Comparison of ENCODE assay signal across 17 cellular contexts in genomic region chr9:98549401-98549800, GRCh38.
A peak's percentile ranks its signal among the peaks of the same experiment; 100 is the strongest.
DNase-seq lines count a peak whose midpoint lies in the region; TF ChIP-seq lines count a peak whose summit lies in the region.
"Had no signal": no experiment of that assay in that cellular context is flagged by ENCODE, and none has a peak within 500 bp of the region (broad histone marks: within the 10 kb centered on the region; RNA-seq: fewer than 3 reads in every experiment).

No MANE protein-coding gene starts in this region.

- peaks cover 0 to 9% (median 0%) of the 10 kb centered on the region in 4 donors for H3K27me3 ChIP-seq in esophagus muscularis mucosa
- peaks cover under 1 to 20% of the 10 kb centered on the region in 2 experiments for H3K27me3 ChIP-seq in mesenchymal stem cell (ENCODE audit: control insufficient read depth in 1 of 2, insufficient read depth in 1 of 2, low read length in 2 of 2)
- no peaks in the 10 kb centered on the region for H3K27me3 ChIP-seq in ovary
- H3K27me3 ChIP-seq: BLaER1 treated with 17β-estradiol and CSF1 and Interleukin-3, amounts not matched to agents 10 nM and 100 nM had no signal

- no peak overlapping the region for H3K23ac ChIP-seq in mesenchymal stem cell (ENCODE audit: low read length in 2 of 2)

- 76% methylated on average over 3 of the region's 3 CpGs for WGBS in esophagus muscularis mucosa
- 69% methylated on average over 3 of the region's 3 CpGs for WGBS in mesenchymal stem cell
- WGBS in ovary, 3 donors, result 69 to 83% (median 83%) methylated on average over 3 of the region's 3 CpGs

- no peaks in the 10 kb centered on the region for H3K4me1 ChIP-seq in esophagus muscularis mucosa
- peaks cover 2% of the 10 kb centered on the region for H3K4me1 ChIP-seq in mesenchymal stem cell (ENCODE audit: control insufficient read depth, insufficient read depth, low read depth, low read length)
- no peaks in the 10 kb centered on the region for H3K4me1 ChIP-seq in ovary (ENCODE audit: insufficient read depth)
- H3K4me1 ChIP-seq: HAP-1 had no signal

- H3K4me1 Mint-ChIP-seq in HFFc6 (ENCODE audit: low read depth), result peaks cover 43% of the 10 kb centered on the region
- no peaks in the 10 kb centered on the region for H3K4me1 Mint-ChIP-seq in activated T-helper 2 cell treated with anti-CD3 and anti-CD28 coated beads, Interferon-gamma antibody, Interleukin-2, Interleukin-4, amounts not matched to agents 10 μg/mL and 5 μg/mL and 100 μg/mL, durations not matched to agents 14 hours and 24 hours and 36 hours (ENCODE audit: low read depth)
- H3K4me1 Mint-ChIP-seq: B cell had no signal

- no peaks in the 10 kb centered on the region for H3K36me3 ChIP-seq in esophagus muscularis mucosa
- no peaks in the 10 kb centered on the region for H3K36me3 ChIP-seq in mesenchymal stem cell (ENCODE audit: control insufficient read depth in 1 of 2, insufficient read depth in 2 of 2, low read depth in 1 of 2, low read length in 2 of 2)
- no peaks in the 10 kb centered on the region for H3K36me3 ChIP-seq in ovary
- H3K36me3 ChIP-seq: BLaER1 treated with 17β-estradiol and CSF1 and Interleukin-3, amounts not matched to agents 10 nM and 100 nM; HAP-1 had no signal

- TF ChIP-seq EP300 in esophagus muscularis mucosa (IDR thresholded peaks at IDR 0.05) (no peak), ovary (IDR thresholded peaks at IDR 0.05) (no peak)

- no peak overlapping the region for H3K4ac ChIP-seq in mesenchymal stem cell (ENCODE audit: low read depth in 1 of 2, low read length in 2 of 2)

- no peak for TF ChIP-seq CTCF in HFFc6 (IDR thresholded peaks at IDR 0.05)
- TF ChIP-seq CTCF in esophagus muscularis mucosa (IDR thresholded peaks at IDR 0.05), result no peak
- TF ChIP-seq CTCF in ovary (IDR thresholded peaks at IDR 0.05), result no peak

- no peak overlapping the region for H4K91ac ChIP-seq in mesenchymal stem cell (ENCODE audit: low read length)

- no peak overlapping the region for H3K4me3 ChIP-seq in esophagus muscularis mucosa
- no peak overlapping the region for H3K4me3 ChIP-seq in mesenchymal stem cell (ENCODE audit: insufficient read depth in 1 of 2, low read depth in 1 of 2, low read length in 2 of 2)
- no peak overlapping the region for H3K4me3 ChIP-seq in ovary
- H3K4me3 ChIP-seq: BLaER1 treated with 17β-estradiol and CSF1 and Interleukin-3, amounts not matched to agents 10 nM and 100 nM; GM23248; HAP-1; K562 had no signal

- H2BK12ac ChIP-seq in mesenchymal stem cell (ENCODE audit: low read length in 2 of 2), result no peak overlapping the region

- H2AK5ac ChIP-seq in mesenchymal stem cell (ENCODE audit: low read length, severe bottlenecking), result no peak overlapping the region

- TF ChIP-seq POLR2A in esophagus muscularis mucosa (IDR thresholded peaks at IDR 0.05; ENCODE audit: low read depth), result no peak
- no peak for TF ChIP-seq POLR2A in ovary (IDR thresholded peaks at IDR 0.05)

- no peak overlapping the region for H4K8ac ChIP-seq in mesenchymal stem cell (ENCODE audit: low read length)

- no peak overlapping the region for H3K14ac ChIP-seq in mesenchymal stem cell (ENCODE audit: low read length in 2 of 2)

- H2BK120ac ChIP-seq in mesenchymal stem cell (ENCODE audit: low read depth, low read length), result no peak overlapping the region

- no peak overlapping the region for H3K27ac ChIP-seq in esophagus muscularis mucosa (replicated peaks in 1 of 4)
- no peak overlapping the region for H3K27ac ChIP-seq in mesenchymal stem cell (ENCODE audit: low read length, poor library complexity, severe bottlenecking)
- no peak overlapping the region for H3K27ac ChIP-seq in ovary
- H3K27ac ChIP-seq: BLaER1 treated with 17β-estradiol and CSF1 and Interleukin-3, amounts not matched to agents 10 nM and 100 nM; HL-60 had no signal

- no peak for DNase-seq in HFFc6
- peak; percentile 59 for DNase-seq in astrocyte of the hippocampus (ENCODE audit: low read depth, low spot score)
- peak; percentile 91 for DNase-seq in esophagus muscularis mucosa (ENCODE audit: extremely low spot score)
- DNase-seq in mesenchymal stem cell, result no peak
- DNase-seq in activated T-helper 2 cell treated with anti-CD3 and anti-CD28 coated beads, Interferon-gamma antibody, Interleukin-2, Interleukin-4, amounts not matched to agents 10 μg/mL and 5 μg/mL and 100 μg/mL, durations not matched to agents 14 hours and 24 hours and 36 hours (ENCODE audit: low spot score), result no peak
- DNase-seq in ovary, result no peak
- DNase-seq in AG08395 (ENCODE audit: low spot score), result no peak
- DNase-seq: ACHN; Calu3; CD8-positive, alpha-beta T cell; GF-D8; GM23248 had no signal

- no peaks in the 10 kb centered on the region for H3K9me3 Mint-ChIP-seq in HFFc6
- no peaks in the 10 kb centered on the region for H3K9me3 Mint-ChIP-seq in activated T-helper 2 cell treated with anti-CD3 and anti-CD28 coated beads, Interferon-gamma antibody, Interleukin-2, Interleukin-4, amounts not matched to agents 10 μg/mL and 5 μg/mL and 100 μg/mL, durations not matched to agents 14 hours and 24 hours and 36 hours
- H3K9me3 Mint-ChIP-seq: CD8-positive, alpha-beta T cell had no signal

- no peak overlapping the region for H3K18ac ChIP-seq in mesenchymal stem cell (ENCODE audit: low read depth in 1 of 2, low read length in 2 of 2)

- no peaks in the 10 kb centered on the region for H3K9me3 ChIP-seq in esophagus muscularis mucosa
- no peaks in the 10 kb centered on the region for H3K9me3 ChIP-seq in mesenchymal stem cell (ENCODE audit: control insufficient read depth, low read length)
- no peaks in the 10 kb centered on the region for H3K9me3 ChIP-seq in ovary
- H3K9me3 ChIP-seq: BLaER1 treated with 17β-estradiol and CSF1 and Interleukin-3, amounts not matched to agents 10 nM and 100 nM; HAP-1 had no signal

- no peak overlapping the region for H2AFZ ChIP-seq in mesenchymal stem cell (ENCODE audit: low read depth, low read length)
- H2AFZ ChIP-seq: GM23248 had no signal

- no peaks in the 10 kb centered on the region for H3K79me1 ChIP-seq in mesenchymal stem cell (replicated peaks; ENCODE audit: low read length, poor library complexity, severe bottlenecking)

- H3K36me3 Mint-ChIP-seq in HFFc6 (ENCODE audit: low read depth), result no peaks in the 10 kb centered on the region
- H3K36me3 Mint-ChIP-seq in activated T-helper 2 cell treated with anti-CD3 and anti-CD28 coated beads, Interferon-gamma antibody, Interleukin-2, Interleukin-4, amounts not matched to agents 10 μg/mL and 5 μg/mL and 100 μg/mL, durations not matched to agents 14 hours and 24 hours and 36 hours (ENCODE audit: low read depth), result no peaks in the 10 kb centered on the region
- H3K36me3 Mint-ChIP-seq: CD8-positive, alpha-beta T cell had no signal

- no peak overlapping the region for H2BK15ac ChIP-seq in mesenchymal stem cell (ENCODE audit: low read depth, poor library complexity, severe bottlenecking)

- H3K27me3 Mint-ChIP-seq in HFFc6 (ENCODE audit: insufficient read depth), result peaks cover under 1% of the 10 kb centered on the region; the same call in 1 of the 2 replicates
- H3K27me3 Mint-ChIP-seq in activated T-helper 2 cell treated with anti-CD3 and anti-CD28 coated beads, Interferon-gamma antibody, Interleukin-2, Interleukin-4, amounts not matched to agents 10 μg/mL and 5 μg/mL and 100 μg/mL, durations not matched to agents 14 hours and 24 hours and 36 hours (ENCODE audit: low read depth), result peaks cover 32% of the 10 kb centered on the region

- no peak overlapping the region for H3K4me3 Mint-ChIP-seq in HFFc6
- no peak overlapping the region for H3K4me3 Mint-ChIP-seq in activated T-helper 2 cell treated with anti-CD3 and anti-CD28 coated beads, Interferon-gamma antibody, Interleukin-2, Interleukin-4, amounts not matched to agents 10 μg/mL and 5 μg/mL and 100 μg/mL, durations not matched to agents 14 hours and 24 hours and 36 hours (ENCODE audit: low read depth)
- H3K4me3 Mint-ChIP-seq: B cell; CD8-positive, alpha-beta T cell had no signal

- H2BK5ac ChIP-seq in mesenchymal stem cell (ENCODE audit: low read depth, low read length, poor library complexity, severe bottlenecking), result no peak overlapping the region

- intact Hi-C loops in esophagus muscularis mucosa (cut with DNase I), result no loop called here
- intact Hi-C loops in activated T-helper 2 cell treated with anti-CD3 and anti-CD28 coated beads, Interferon-gamma antibody, Interleukin-2, Interleukin-4, amounts not matched to agents 10 μg/mL and 5 μg/mL and 100 μg/mL, durations not matched to agents 14 hours and 24 hours and 36 hours (cut with micrococcal nuclease), result no loop called here
- intact Hi-C loops in ovary (cut with DNase I), result no loop called here

- 0 out of 2 replicates have a peak overlapping the region, but pooled peaks have one; percentile 73 for H3K27ac Mint-ChIP-seq in HFFc6
- no peak overlapping the region for H3K27ac Mint-ChIP-seq in activated T-helper 2 cell treated with anti-CD3 and anti-CD28 coated beads, Interferon-gamma antibody, Interleukin-2, Interleukin-4, amounts not matched to agents 10 μg/mL and 5 μg/mL and 100 μg/mL, durations not matched to agents 14 hours and 24 hours and 36 hours
- H3K27ac Mint-ChIP-seq: B cell; CD8-positive, alpha-beta T cell had no signal

- H3K4me2 ChIP-seq in mesenchymal stem cell (ENCODE audit: low read length, poor library complexity, severe bottlenecking), result no peak overlapping the region

- no peak overlapping the region for H3K9ac ChIP-seq in mesenchymal stem cell (ENCODE audit: low read length)
- H3K9ac ChIP-seq: BLaER1 treated with 17β-estradiol and CSF1 and Interleukin-3, amounts not matched to agents 10 nM and 100 nM; GM23248 had no signal

Comparison
In these comparisons a context has a peak if more than half of its experiments do, and no peak if none do; other contexts are left out.
1. DNase-seq: peak in astrocyte of the hippocampus (single experiment) and esophagus muscularis mucosa (single experiment); none in HFFc6 (single experiment), mesenchymal stem cell (single experiment), activated T-helper 2 cell treated with anti-CD3 and anti-CD28 coated beads, Interferon-gamma antibody, Interleukin-2, Interleukin-4, amounts not matched to agents 10 μg/mL and 5 μg/mL and 100 μg/mL, durations not matched to agents 14 hours and 24 hours and 36 hours (single experiment), ovary (0 of 5) and AG08395 (single experiment).